8 cellular contexts compared by ENCODE assay signal in the genomic region with DNA sequence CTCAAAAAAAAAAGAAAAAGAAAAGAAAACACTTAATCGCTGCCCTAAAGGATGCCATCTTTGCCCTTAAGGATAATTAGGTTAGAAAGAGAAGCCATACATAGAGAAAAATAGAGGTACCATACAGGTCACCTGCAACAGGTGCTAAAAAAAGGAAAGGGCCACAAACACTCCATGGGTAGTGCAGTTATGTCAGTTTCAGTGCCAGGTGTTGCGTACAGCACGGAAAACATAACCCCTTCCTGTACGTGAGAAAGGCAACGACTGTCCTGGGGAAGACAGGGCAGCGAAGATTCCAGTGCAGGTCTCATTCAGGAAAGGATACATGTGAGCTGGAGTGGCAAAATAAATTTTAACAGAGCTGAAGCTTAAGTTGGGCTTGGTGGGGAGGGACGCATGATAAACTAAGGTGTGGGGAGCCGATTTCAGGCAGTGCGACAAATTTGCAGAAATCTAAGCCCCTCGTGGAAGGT. TPM values are rescaled to one million over a fixed set of nuclear protein-coding genes. Genes with fewer than 3 reads are reported as not detected.
DNase-seq lines count a peak whose midpoint lies in the region; ATAC-seq and TF ChIP-seq lines count a peak whose summit lies in the region.

No MANE protein-coding gene starts in this region.

- H3K9me3 ChIP-seq in HUES64 (ENCODE audit: insufficient read depth, low read depth, low read length): no peaks in the 10 kb centered on the region
- H3K9me3 ChIP-seq in adrenal gland (replicated peaks in 1 of 3): no peaks in the 10 kb centered on the region
- no peaks in the 10 kb centered on the region for H3K9me3 ChIP-seq in left lung
- no peaks in the 10 kb centered on the region for H3K9me3 ChIP-seq in thyroid gland

- peaks cover 34% of the 10 kb centered on the region for H3K4me1 Mint-ChIP-seq in activated CD8-positive, alpha-beta memory T cell treated with anti-CD3 and anti-CD28 coated beads, Interleukin-2, amount 10 ng/mL, durations not matched to agents 7 days and 5 days

- H3K9ac ChIP-seq in HUES64 (ENCODE audit: low read depth, low read length): peak overlapping the region; percentile 85

- TF ChIP-seq POLR2A in adrenal gland (IDR thresholded peaks at IDR 0.05): no peak
- TF ChIP-seq POLR2A in thyroid gland (IDR thresholded peaks at IDR 0.05): no peak

- peak overlapping the region; percentile 100 for H3K4me3 ChIP-seq in HUES64 (ENCODE audit: low read length)
- H3K4me3 ChIP-seq in adrenal gland: peak overlapping the region in 3 of 4 donors; percentile 72 to 96 (median 73)
- peak overlapping the region; percentile 73 to 79 for H3K4me3 ChIP-seq in left lung
- H3K4me3 ChIP-seq in thyroid gland (replicated peaks in 1 of 3): peak overlapping the region in 2 of 3 donors; percentile 61 to 98

- H3K27me3 Mint-ChIP-seq in activated CD8-positive, alpha-beta memory T cell treated with anti-CD3 and anti-CD28 coated beads, Interleukin-2, amount 10 ng/mL, durations not matched to agents 7 days and 5 days: no peaks in the 10 kb centered on the region

- DNase-seq in activated CD8-positive, alpha-beta memory T cell treated with anti-CD3 and anti-CD28 coated beads, Interleukin-2, amount 10 ng/mL, durations not matched to agents 7 days and 5 days: no peak
- no peak for DNase-seq in activated CD8-positive, alpha-beta memory T cell treated with anti-CD3 and anti-CD28 coated beads, Interleukin-2, amount 50 U/mL, for 4 hours
- DNase-seq in adrenal gland (no peak), left lung (no peak), thyroid gland (peak in 1 of 2 donors; percentile 25), ACHN (no peak)

- 48% methylated on average over 10 of the region's 10 CpGs for WGBS in HUES64
- 8 to 11% (median 10%) methylated on average over 10 of the region's 10 CpGs for WGBS in adrenal gland, 4 donors
- WGBS in thyroid gland, 2 donors: 10% methylated on average over 10 of the region's 10 CpGs

- no peaks in the 10 kb centered on the region for H3K9me3 Mint-ChIP-seq in activated CD8-positive, alpha-beta memory T cell treated with anti-CD3 and anti-CD28 coated beads, Interleukin-2, amount 10 ng/mL, durations not matched to agents 7 days and 5 days (ENCODE audit: low read depth)

- H3K36me3 ChIP-seq in HUES64 (ENCODE audit: insufficient read depth, low read length) (peaks cover 32% of the 10 kb centered on the region), adrenal gland (replicated peaks in 1 of 2) (peaks cover 0 to 29% of the 10 kb centered on the region in 2 donors), left lung (peaks cover 0 to 32% of the 10 kb centered on the region in 2 donors), thyroid gland (peaks cover 25 to 27% of the 10 kb centered on the region in 2 donors)

- peak overlapping the region; percentile 98 for H3K27ac Mint-ChIP-seq in activated CD8-positive, alpha-beta memory T cell treated with anti-CD3 and anti-CD28 coated beads, Interleukin-2, amount 10 ng/mL, durations not matched to agents 7 days and 5 days

- TF ChIP-seq CTCF in adrenal gland (IDR thresholded peaks at IDR 0.05) (no peak), left lung (IDR thresholded peaks at IDR 0.05) (no peak), thyroid gland (IDR thresholded peaks at IDR 0.05) (no peak)

- ATAC-seq in activated CD8-positive, alpha-beta memory T cell treated with anti-CD3 and anti-CD28 coated beads, Interleukin-2, amount 10 ng/mL, durations not matched to agents 7 days and 5 days: peak; percentile 3
- peak; percentile 28 for ATAC-seq in left lung
- no peak for ATAC-seq in GM18873 (IDR thresholded peaks at IDR 0.05; ENCODE audit: low FRiP score, unreplicated experiment)

- no peaks in the 10 kb centered on the region for H3K27me3 ChIP-seq in HUES64 (ENCODE audit: insufficient read depth, low read length)
- H3K27me3 ChIP-seq in adrenal gland: no peaks in the 10 kb centered on the region
- H3K27me3 ChIP-seq in left lung: no peaks in the 10 kb centered on the region
- H3K27me3 ChIP-seq in thyroid gland: no peaks in the 10 kb centered on the region

- H3K36me3 Mint-ChIP-seq in activated CD8-positive, alpha-beta memory T cell treated with anti-CD3 and anti-CD28 coated beads, Interleukin-2, amount 10 ng/mL, durations not matched to agents 7 days and 5 days: peaks cover 32% of the 10 kb centered on the region

- H3K27ac ChIP-seq in HUES64 (ENCODE audit: low read depth, low read length): peak overlapping the region; percentile 80
- H3K27ac ChIP-seq in adrenal gland: peak overlapping the region in 3 of 5 donors; percentile 98 to 100 (median 100)
- H3K27ac ChIP-seq in left lung: peak overlapping the region; percentile 99 to 100
- peak overlapping the region; percentile 100 for H3K27ac ChIP-seq in thyroid gland

- peak overlapping the region; percentile 91 for H3K4me3 Mint-ChIP-seq in activated CD8-positive, alpha-beta memory T cell treated with anti-CD3 and anti-CD28 coated beads, Interleukin-2, amount 10 ng/mL, durations not matched to agents 7 days and 5 days

- CTCF ChIA-PET in activated CD8-positive, alpha-beta memory T cell treated with anti-CD3 and anti-CD28 coated beads, Interleukin-2, amount 10 ng/mL, durations not matched to agents 7 days and 5 days (lab: Charles Lee): interaction anchor here (1.0 to 2.3 kb wide), 10 partner anchors 9 to 474 kb away, joined by 3 to 19 read pairs (median 4); partner anchors contain the start of genes ATF1, POU6F1 and SLC11A2

- intact Hi-C loops in adrenal gland (cut with DNase I) (loop anchor here in 1 of 2 donors (10.0 kb wide), 1 partner anchor 183 kb away; no protein-coding TSS in a partner anchor), left lung (cut with DNase I) (no loop called here), thyroid gland (cut with DNase I) (loop anchor here (10.0 kb wide), 1 partner anchor 153 kb away; the partner anchor contains the start of gene CSRNP2)

- H3K4me1 ChIP-seq in HUES64 (ENCODE audit: insufficient read depth, low read length): peaks cover 10% of the 10 kb centered on the region; the same call in 1 of the 2 replicates
- peaks cover 8 to 27% of the 10 kb centered on the region in 2 donors for H3K4me1 ChIP-seq in adrenal gland (replicated peaks in 1 of 2)
- H3K4me1 ChIP-seq in left lung: peaks cover 8 to 42% of the 10 kb centered on the region in 2 donors
- H3K4me1 ChIP-seq in thyroid gland: peaks cover 13 to 21% of the 10 kb centered on the region in 2 donors

- in situ Hi-C loops in ACHN (cut with HindIII; ENCODE audit: low pct_ligation_motif_present, low pct_unique_long_range_greater_than_20kb, low sequenced_read_pairs): no loop called here

RNA-seq across cellular contexts. Expression of gene DAZAP2, which starts 0.6 kb away (rescaled TPM):
- 100 to 1,000 TPM; 174 to 181 TPM for total RNA-seq in activated CD8-positive, alpha-beta memory T cell treated with anti-CD3 and anti-CD28 coated beads, Interleukin-2, amount 10 ng/mL, durations not matched to agents 7 days and 5 days
- polyA plus RNA-seq in HUES64 (2013, experiment 1 of 2): 32.1 TPM
- polyA plus RNA-seq in HUES64 (2013, experiment 2 of 2): 51.8 TPM
- total RNA-seq in adrenal gland (100 to 1,000 TPM; 146 to 454 (median 233) TPM), left lung (100 to 1,000 TPM; 199 to 221 TPM), thyroid gland (100 to 1,000 TPM; 238 to 452 (median 323) TPM)
- 100 to 1,000 TPM in 2 of 3 donors, 10 to 100 TPM in 1; 85.8 to 279 (median 116) TPM for polyA plus RNA-seq in adrenal gland

RNA-seq across cellular contexts. Expression of gene POU6F1, which starts 20.2 kb away (rescaled TPM):
- 1 to 10 TPM; 3.6 to 5.4 TPM for total RNA-seq in activated CD8-positive, alpha-beta memory T cell treated with anti-CD3 and anti-CD28 coated beads, Interleukin-2, amount 10 ng/mL, durations not matched to agents 7 days and 5 days
- polyA plus RNA-seq in HUES64 (2013, experiment 1 of 2): 3.4 TPM
- 2.7 TPM for polyA plus RNA-seq in HUES64 (2013, experiment 2 of 2)
- 10 to 100 TPM in 4 of 8 donors, 1 to 10 TPM in 4; 3.4 to 19.3 (median 10.6) TPM for total RNA-seq in adrenal gland
- 10 to 100 TPM in 2 of 3 donors, 1 to 10 TPM in 1; 2.2 to 18.2 (median 16.9) TPM for polyA plus RNA-seq in adrenal gland
- total RNA-seq in left lung: 10 to 100 TPM; 11.6 to 12.6 TPM
- 10 to 100 TPM; 13.8 to 16.6 (median 14.5) TPM for total RNA-seq in thyroid gland

RNA-seq across cellular contexts. Expression of gene SMAGP, which starts 32.1 kb away (rescaled TPM):
- total RNA-seq in activated CD8-positive, alpha-beta memory T cell treated with anti-CD3 and anti-CD28 coated beads, Interleukin-2, amount 10 ng/mL, durations not matched to agents 7 days and 5 days: 1 to 10 TPM; 1.4 to 3.4 TPM
- 4.9 TPM for polyA plus RNA-seq in HUES64 (2013, experiment 1 of 2)
- 4.7 TPM for polyA plus RNA-seq in HUES64 (2013, experiment 2 of 2)
- 10 to 100 TPM in 6 of 8 donors, 1 to 10 TPM in 2; 2.7 to 32.6 (median 14.7) TPM for total RNA-seq in adrenal gland
- polyA plus RNA-seq in adrenal gland: 10 to 100 TPM in 1 of 3 donors, 1 to 10 TPM in 2; 6.0 to 10.9 (median 9.9) TPM
- total RNA-seq in left lung: 10 to 100 TPM; 24.1 to 35.6 TPM
- 10 to 100 TPM in 1 of 4 donors, 1 to 10 TPM in 3; 3.0 to 10.5 (median 4.8) TPM for total RNA-seq in thyroid gland
